Comparison of ENCODE assay signal across 8 cellular contexts in the genomic region with DNA sequence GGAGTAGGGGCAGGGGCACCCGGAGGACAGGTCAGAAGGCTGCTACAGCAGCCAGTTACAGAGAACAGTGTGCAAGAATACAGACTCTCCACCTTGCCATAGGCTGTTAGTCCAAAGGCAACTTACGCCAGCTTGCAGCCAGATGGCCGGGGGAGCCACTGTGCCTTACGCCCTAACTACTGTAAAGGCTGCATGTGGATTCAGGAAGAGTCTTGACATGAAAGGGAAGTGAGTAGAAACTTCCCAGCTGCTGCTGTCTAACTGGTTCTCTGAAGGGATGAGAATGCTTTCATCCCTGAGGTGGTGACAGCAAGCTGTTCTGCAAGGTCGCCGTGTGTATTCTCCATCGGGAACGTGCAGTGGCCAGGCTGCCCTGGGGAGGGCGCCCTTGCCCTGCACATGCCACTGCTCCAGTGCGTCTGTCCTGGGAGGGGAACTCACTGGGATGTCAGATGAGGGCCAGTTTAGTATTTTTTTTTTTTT. TPM values are rescaled to one million over a fixed set of nuclear protein-coding genes. Genes with fewer than 3 reads are reported as not detected.
DNase-seq lines count a peak whose midpoint lies in the region; ATAC-seq and TF ChIP-seq lines count a peak whose summit lies in the region.

No MANE protein-coding gene starts in this region.

- no peaks in the 10 kb centered on the region for H3K36me3 ChIP-seq in OCI-LY3 (replicated peaks; ENCODE audit: low read depth, low read length)

- H3K27ac ChIP-seq in OCI-LY3 (ENCODE audit: low read length): no peak overlapping the region

- H2AFZ ChIP-seq in OCI-LY3 (ENCODE audit: low read depth, low read length): no peak overlapping the region

- peak; percentile 62 for TF ChIP-seq CTCF in OCI-LY3 (IDR thresholded peaks at IDR 0.05; ENCODE audit: low read depth, low read length)

- H3K4me3 ChIP-seq in OCI-LY3 (ENCODE audit: low read length): no peak overlapping the region

- H3K27me3 ChIP-seq in OCI-LY3 (ENCODE audit: low read depth, low read length): no peaks in the 10 kb centered on the region

- no peaks in the 10 kb centered on the region for H3K9me3 ChIP-seq in OCI-LY3 (ENCODE audit: insufficient read depth, low read length)

- ATAC-seq in HG03108 (IDR thresholded peaks at IDR 0.05; ENCODE audit: unreplicated experiment): no peak
- no peak for ATAC-seq in GM19452 (IDR thresholded peaks at IDR 0.05; ENCODE audit: unreplicated experiment)
- ATAC-seq in activated CD4-positive, CD25-positive, alpha-beta regulatory T cell treated with anti-CD3 and anti-CD28 coated beads, Interleukin-2, amount 50 U/mL, for 24 hours: no peak

- no peaks in the 10 kb centered on the region; the same call in 1 of the 2 replicates for H3K79me2 ChIP-seq in OCI-LY3 (ENCODE audit: low read length)

- H3K9ac ChIP-seq in OCI-LY3 (ENCODE audit: low read length): no peak overlapping the region

- DNase-seq in activated CD4-positive, alpha-beta T cell treated with anti-CD3 and anti-CD28 coated beads for 48 hours: peak; percentile 59
- no peak for DNase-seq in activated CD4-positive, alpha-beta T cell treated with anti-CD3 and anti-CD28 coated beads for 4 hours
- peak; percentile 73 for DNase-seq in dermis blood vessel endothelial cell
- peak; percentile 70 for DNase-seq in midbrain (lab: John Stamatoyannopoulos, UW)

- no peaks in the 10 kb centered on the region for H4K20me1 ChIP-seq in OCI-LY3 (ENCODE audit: insufficient read depth, low read length)

- no peak overlapping the region for H3K4me2 ChIP-seq in OCI-LY3 (ENCODE audit: low read length)

- H3K4me1 ChIP-seq in OCI-LY3 (ENCODE audit: low read length): peaks cover 17% of the 10 kb centered on the region

RNA-seq across cellular contexts. Expression of a gene that starts 46.1 kb away (rescaled TPM):
- total RNA-seq in dermis blood vessel endothelial cell: 14.4 and 18.5 TPM in 2 replicates

RNA-seq across cellular contexts. Expression of a gene that starts 46.7 kb away (rescaled TPM):
- total RNA-seq in dermis blood vessel endothelial cell: 28.5 and 36.6 TPM in 2 replicates

Comparison
In these comparisons a context has a peak if more than half of its experiments do, and no peak if none do; other contexts are left out.
1. DNase-seq: peak in activated CD4-positive, alpha-beta T cell treated with anti-CD3 and anti-CD28 coated beads for 48 hours (single experiment), dermis blood vessel endothelial cell (single experiment) and midbrain (single experiment); none in activated CD4-positive, alpha-beta T cell treated with anti-CD3 and anti-CD28 coated beads for 4 hours (0 of 2).